ENCODE assay signal across 13 cellular contexts in genomic region chr19:35379545-35379944, GRCh38. TPM values are rescaled to one million over a fixed set of nuclear protein-coding genes. Genes with fewer than 3 reads are reported as not detected.
A peak's percentile ranks its signal among the peaks of the same experiment; 100 is the strongest.
DNase-seq lines count a peak whose midpoint lies in the region; ATAC-seq, FAIRE-seq and TF ChIP-seq lines count a peak whose summit lies in the region.
"Not testable (repeated sequence)": the region's sequence is repeated elsewhere in the genome, so short reads cannot be mapped to it uniquely, and the experiment has no call there.
"Had no signal": no experiment of that assay in that cellular context is flagged by ENCODE, and none has a peak within 500 bp of the region (broad histone marks: within the 10 kb centered on the region; RNA-seq: fewer than 3 reads in every experiment).

No MANE protein-coding gene starts in this region.

- H3K4me2 ChIP-seq in K562 (ENCODE audit: insufficient read depth, low read length), result peak overlapping the region; percentile 68; the same call in 1 of the 2 replicates
- H3K4me2 ChIP-seq in hepatocyte; parathyroid adenoma (ENCODE audit: low read length): not testable (repeated sequence)

- H3K27ac ChIP-seq in CD8-positive, alpha-beta memory T cell (ENCODE audit: low read depth, low read length), result peak overlapping the region; percentile 71
- not testable (repeated sequence) for H3K27ac ChIP-seq in K562 (ENCODE audit: extremely low read depth, low read depth, low read length); esophagus muscularis mucosa (replicated peaks in 1 of 4)
- H3K27ac ChIP-seq in hepatocyte, result peak overlapping the region; percentile 44
- H3K27ac ChIP-seq in parathyroid adenoma, result peak overlapping the region; percentile 55

- peaks cover 9 to 25% of the 10 kb centered on the region in 2 donors for H3K27me3 Mint-ChIP-seq in CD8-positive, alpha-beta memory T cell

- peaks cover 2 to 13% (median 4%) of the 10 kb centered on the region in 3 donors for H3K4me1 Mint-ChIP-seq in CD8-positive, alpha-beta memory T cell

- H4K20me1 ChIP-seq in K562 (replicated peaks; ENCODE audit: control insufficient read depth, insufficient read depth, low read length); hepatocyte (ENCODE audit: insufficient read depth, poor library complexity, severe bottlenecking): not testable (repeated sequence)

- not testable (repeated sequence) for H3K9me2 ChIP-seq in hepatocyte (replicated peaks; ENCODE audit: insufficient read depth)

- H3K27me3 ChIP-seq in CD8-positive, alpha-beta memory T cell (ENCODE audit: insufficient read depth, low read length, poor library complexity, severe bottlenecking); K562 (ENCODE audit: control insufficient read depth in 2 of 2, insufficient read depth in 2 of 2, low read length in 2 of 2); hepatocyte; parathyroid adenoma (ENCODE audit: control insufficient read depth, insufficient read depth, low read length): not testable (repeated sequence)
- peaks cover 0 to 26% (median 0%) of the 10 kb centered on the region in 4 donors for H3K27me3 ChIP-seq in esophagus muscularis mucosa

- CTCF ChIA-PET in CD8-positive, alpha-beta memory T cell (lab: Charles Lee), result not testable (repeated sequence)
- CTCF ChIA-PET in K562 (lab: Yijun Ruan, JAX; ENCODE audit: low intra/inter-chr PET ratio), result interaction anchor here (0.6 kb wide), 1 partner anchor 45 kb away, joined by 4 read pairs; no protein-coding TSS in a partner anchor

- not testable (repeated sequence) for H3K9me3 Mint-ChIP-seq in CD8-positive, alpha-beta memory T cell

- not testable (repeated sequence) for TF ChIP-seq RAD21 in Ishikawa (IDR thresholded peaks at IDR 0.05; ENCODE audit: low read depth); K562 (CRISPR knock-in tag; conservative IDR thresholded peaks at IDR 0.05 in 1 of 2, IDR thresholded peaks at IDR 0.05 in 1 of 2)

- DNase-seq in CD8-positive, alpha-beta memory T cell; K562 (ENCODE audit: extremely low read depth in 1 of 4, low spot score in 3 of 4); hepatocyte (ENCODE audit: low spot score): not testable (repeated sequence)
- peak; percentile 12 for DNase-seq in esophagus muscularis mucosa (ENCODE audit: extremely low spot score)

- 71% methylated on average over 4 of the region's 5 CpGs for WGBS in K562 (ENCODE audit: insufficient coverage, low coverage, missing lambda C conversion rate)
- 94% methylated on average over 5 of the region's 5 CpGs for WGBS in esophagus muscularis mucosa
- 91% methylated on average over 5 of the region's 5 CpGs for WGBS in hepatocyte (ENCODE audit: low lambda C conversion rate, missing lambda C conversion rate)

- in situ Hi-C loops in K562 (cut with MboI), result not testable (repeated sequence)

- H3K9me3 ChIP-seq in CD8-positive, alpha-beta memory T cell (ENCODE audit: low read length); K562 (replicated peaks; ENCODE audit: control insufficient read depth, insufficient read depth, low read depth, low read length); esophagus muscularis mucosa; hepatocyte (ENCODE audit: low read depth); parathyroid adenoma (ENCODE audit: control insufficient read depth, low read length): not testable (repeated sequence)

- not testable (repeated sequence) for H3K79me2 ChIP-seq in K562 (ENCODE audit: control insufficient read depth, insufficient read depth, low read length); hepatocyte; parathyroid adenoma

- H3K9me1 ChIP-seq in K562 (ENCODE audit: control insufficient read depth, insufficient read depth, low read length), result not testable (repeated sequence)

- POLR2A ChIA-PET in CD8-positive, alpha-beta memory T cell (lab: Charles Lee); K562 (lab: Yijun Ruan, JAX): not testable (repeated sequence)

- not testable (repeated sequence) for TF ChIP-seq POLR2A in K562 (conservative IDR thresholded peaks at IDR 0.05); esophagus muscularis mucosa (IDR thresholded peaks at IDR 0.05; ENCODE audit: low read depth)

- H3K36me3 Mint-ChIP-seq in CD8-positive, alpha-beta memory T cell, result not testable (repeated sequence)

- H3K4me3 Mint-ChIP-seq in CD8-positive, alpha-beta memory T cell, result not testable (repeated sequence)

- not testable (repeated sequence) for TF ChIP-seq EP300 in Ishikawa (IDR thresholded peaks at IDR 0.05; ENCODE audit: borderline replicate concordance); K562 (IDR thresholded peaks at IDR 0.05; ENCODE audit: low read length); esophagus muscularis mucosa (IDR thresholded peaks at IDR 0.05)

- FAIRE-seq in K562 (lab: Jason Lieb, UNC), result not testable (repeated sequence)

- not testable (repeated sequence) for TF ChIP-seq CTCF in K562 (IDR thresholded peaks at IDR 0.05 in 2 of 3, conservative IDR thresholded peaks at IDR 0.05 in 1 of 3; ENCODE audit: insufficient read depth in 2 of 3, low read depth in 1 of 3, low read length in 3 of 3); esophagus muscularis mucosa (IDR thresholded peaks at IDR 0.05); hepatocyte (IDR thresholded peaks at IDR 0.05; ENCODE audit: poor library complexity); parathyroid adenoma (IDR thresholded peaks at IDR 0.05)

- not testable (repeated sequence) for BruUV-seq in K562 (replicated peaks; lab: Mats Ljungman, UMichigan)

- not testable (repeated sequence) for H3K36me3 ChIP-seq in CD8-positive, alpha-beta memory T cell (ENCODE audit: insufficient read depth, low read length); K562 (ENCODE audit: control insufficient read depth, insufficient read depth, low read length); esophagus muscularis mucosa; hepatocyte (replicated peaks; ENCODE audit: insufficient read depth, low read depth); parathyroid adenoma (ENCODE audit: control insufficient read depth, insufficient read depth, low read length)

- not testable (repeated sequence) for H3K27ac Mint-ChIP-seq in CD8-positive, alpha-beta memory T cell

- not testable (repeated sequence) for H3K4me3 ChIP-seq in CD8-positive, alpha-beta memory T cell (ENCODE audit: low read length); K562; esophagus muscularis mucosa; hepatocyte; parathyroid adenoma (ENCODE audit: low read depth, low read length)

- H3K9ac ChIP-seq in K562 (ENCODE audit: insufficient read depth in 1 of 2, low read depth in 2 of 2, low read length in 2 of 2); parathyroid adenoma: not testable (repeated sequence)

- ATAC-seq in K562, result not testable (repeated sequence)

- intact Hi-C loops in K562 (cut with micrococcal nuclease); esophagus muscularis mucosa (cut with DNase I): not testable (repeated sequence)

- H2AFZ ChIP-seq in K562 (ENCODE audit: low read depth, low read length); hepatocyte; parathyroid adenoma: not testable (repeated sequence)

- not testable (repeated sequence) for H3K4me1 ChIP-seq in CD8-positive, alpha-beta memory T cell (ENCODE audit: insufficient read depth, low read length); esophagus muscularis mucosa
- peaks cover 23 to 30% of the 10 kb centered on the region in 2 experiments; a peak in 4 of 5 replicates for H3K4me1 ChIP-seq in K562 (replicated peaks in 1 of 2; ENCODE audit: control insufficient read depth in 2 of 2, insufficient read depth in 2 of 2, low read length in 2 of 2)
- H3K4me1 ChIP-seq in hepatocyte (ENCODE audit: insufficient read depth), result peaks cover 14% of the 10 kb centered on the region
- peaks cover 10% of the 10 kb centered on the region for H3K4me1 ChIP-seq in parathyroid adenoma

RNA-seq across cellular contexts. Expression of gene GPR42, which starts 8.7 kb away (rescaled TPM):
- not detected for total RNA-seq in CD8-positive, alpha-beta memory T cell
- polyA plus RNA-seq in CD8-positive, alpha-beta memory T cell, result not detected
- not detected in 2 replicates for total RNA-seq in K562 (2011; cell fraction: chromatin; rRNA removed; ENCODE audit: low replicate concordance)
- total RNA-seq in K562 (2011; cell fraction: nucleolus; rRNA removed), result not detected in 2 replicates
- total RNA-seq in K562 (2011; cell fraction: nucleoplasm; rRNA removed), result not detected in 2 replicates
- total RNA-seq in K562 (2014; rRNA removed), result not detected in 2 replicates
- not detected in 2 replicates for total RNA-seq in K562 (2014; rRNA removed; fragmentation: Illumina TruSeq; extraction: Trizol)
- total RNA-seq in K562 (2015; rRNA removed; fragmentation: Illumina TruSeq; extraction: Trizol), result not detected in 2 replicates
- total RNA-seq in K562 (2021), result not detected in 2 replicates
- not detected in 2 replicates for polyA plus RNA-seq in K562 (2011; rRNA removed)
- not detected in 2 replicates for polyA plus RNA-seq in K562 (2011; cell fraction: cytosol; rRNA removed)
- not detected in 2 replicates for polyA plus RNA-seq in K562 (2011; cell fraction: nucleus; rRNA removed)
- 0.10 TPM in 1 of 2 replicates, not detected in the other for polyA plus RNA-seq in K562 (2012)
- not detected in 2 replicates for polyA plus RNA-seq in K562 (2014; fragmentation: Illumina TruSeq; extraction: Trizol)
- not detected for polyA plus RNA-seq in K562 (2014; fragmentation: Nextera tagmentation; extraction: Ambion mirVana)
- polyA plus RNA-seq in K562 (2014; rRNA removed), result not detected in 2 replicates
- polyA minus RNA-seq in K562 (2011; rRNA and poly(A)+ RNA removed), result not detected in 2 replicates
- not detected in 2 replicates for polyA minus RNA-seq in K562 (2011; cell fraction: cytosol; rRNA and poly(A)+ RNA removed)
- not detected in 2 replicates for polyA minus RNA-seq in K562 (2011; cell fraction: nucleus; rRNA and poly(A)+ RNA removed)
- total RNA-seq in esophagus muscularis mucosa, result under 1 TPM in 1 of 4 donors, not detected in 3; 0.17 TPM
- not detected in 2 replicates for total RNA-seq in hepatocyte
- 0.17 TPM in 1 of 2 replicates, not detected in the other for polyA plus RNA-seq in hepatocyte
- total RNA-seq: A673; CD4-positive, alpha-beta memory T cell; GM23248; H9 had no signal
- polyA plus RNA-seq: BJ; CD4-positive, alpha-beta memory T cell; GM12878; GM23248 had no signal

RNA-seq across cellular contexts. Expression of gene FFAR3, which starts 21.3 kb away (rescaled TPM):
- total RNA-seq in CD8-positive, alpha-beta memory T cell, result not detected
- not detected for polyA plus RNA-seq in CD8-positive, alpha-beta memory T cell
- total RNA-seq in K562 (2011; cell fraction: chromatin; rRNA removed; ENCODE audit: low replicate concordance), result not detected in 2 replicates
- total RNA-seq in K562 (2011; cell fraction: nucleolus; rRNA removed), result not detected in 2 replicates
- not detected in 2 replicates for total RNA-seq in K562 (2011; cell fraction: nucleoplasm; rRNA removed)
- total RNA-seq in K562 (2014; rRNA removed) (not detected in 2 replicates), K562 (2014; rRNA removed; fragmentation: Illumina TruSeq; extraction: Trizol) (not detected in 2 replicates), K562 (2015; rRNA removed; fragmentation: Illumina TruSeq; extraction: Trizol) (not detected in 2 replicates), K562 (2021) (not detected in 2 replicates), esophagus muscularis mucosa (1 to 10 TPM in 1 of 4 donors, under 1 TPM in 1, not detected in 2; 0.17 to 2.3 TPM), hepatocyte (0.80 and 1.6 TPM in 2 replicates)
- polyA plus RNA-seq in K562 (2011; rRNA removed) (not detected in 2 replicates), K562 (2014; fragmentation: Illumina TruSeq; extraction: Trizol) (not detected in 2 replicates), K562 (2014; fragmentation: Nextera tagmentation; extraction: Ambion mirVana) (not detected), K562 (2014; rRNA removed) (not detected in 2 replicates), hepatocyte (2.4 TPM in 1 of 2 replicates, not detected in the other)
- polyA plus RNA-seq in K562 (2011; cell fraction: cytosol; rRNA removed), result not detected in 2 replicates
- not detected in 2 replicates for polyA plus RNA-seq in K562 (2011; cell fraction: nucleus; rRNA removed)
- polyA plus RNA-seq in K562 (2012), result not detected in 2 replicates
- not detected in 2 replicates for polyA minus RNA-seq in K562 (2011; rRNA and poly(A)+ RNA removed)
- polyA minus RNA-seq in K562 (2011; cell fraction: cytosol; rRNA and poly(A)+ RNA removed), result not detected in 2 replicates
- not detected in 2 replicates for polyA minus RNA-seq in K562 (2011; cell fraction: nucleus; rRNA and poly(A)+ RNA removed)
- total RNA-seq: CD4-positive, alpha-beta memory T cell; GM23248; H9 had no signal
- polyA plus RNA-seq: BJ; CD4-positive, alpha-beta memory T cell; GM23248 had no signal

RNA-seq across cellular contexts. Expression of gene FFAR1, which starts 31.8 kb away (rescaled TPM):
- not detected for total RNA-seq in CD8-positive, alpha-beta memory T cell
- polyA plus RNA-seq in CD8-positive, alpha-beta memory T cell, result not detected
- 0.28 TPM in 1 of 2 replicates, not detected in the other for total RNA-seq in K562 (2011; cell fraction: chromatin; rRNA removed; ENCODE audit: low replicate concordance)
- total RNA-seq in K562 (2011; cell fraction: nucleolus; rRNA removed), result 0.13 and 0.17 TPM in 2 replicates
- total RNA-seq in K562 (2011; cell fraction: nucleoplasm; rRNA removed), result not detected in 2 replicates
- not detected in 2 replicates for total RNA-seq in K562 (2014; rRNA removed)
- total RNA-seq in K562 (2014; rRNA removed; fragmentation: Illumina TruSeq; extraction: Trizol), result not detected in 2 replicates
- not detected in 2 replicates for total RNA-seq in K562 (2015; rRNA removed; fragmentation: Illumina TruSeq; extraction: Trizol)
- total RNA-seq in K562 (2021), result not detected in 2 replicates
- polyA plus RNA-seq in K562 (2011; rRNA removed), result not detected in 2 replicates
- not detected in 2 replicates for polyA plus RNA-seq in K562 (2011; cell fraction: cytosol; rRNA removed)
- polyA plus RNA-seq in K562 (2011; cell fraction: nucleus; rRNA removed), result 0.06 TPM in 1 of 2 replicates, not detected in the other
- polyA plus RNA-seq in K562 (2012), result not detected in 2 replicates
- polyA plus RNA-seq in K562 (2014; fragmentation: Illumina TruSeq; extraction: Trizol), result not detected in 2 replicates
- polyA plus RNA-seq in K562 (2014; fragmentation: Nextera tagmentation; extraction: Ambion mirVana), result not detected
- not detected in 2 replicates for polyA plus RNA-seq in K562 (2014; rRNA removed)
- polyA minus RNA-seq in K562 (2011; rRNA and poly(A)+ RNA removed), result not detected in 2 replicates
- not detected in 2 replicates for polyA minus RNA-seq in K562 (2011; cell fraction: cytosol; rRNA and poly(A)+ RNA removed)
- not detected in 2 replicates for polyA minus RNA-seq in K562 (2011; cell fraction: nucleus; rRNA and poly(A)+ RNA removed)
- not detected for total RNA-seq in esophagus muscularis mucosa
- not detected in 2 replicates for total RNA-seq in hepatocyte
- polyA plus RNA-seq in hepatocyte, result not detected in 2 replicates
- total RNA-seq: A673; CD4-positive, alpha-beta memory T cell; GM23248; H4; H9 had no signal
- polyA plus RNA-seq: BJ; CD4-positive, alpha-beta memory T cell; GM23248 had no signal

RNA-seq across cellular contexts. Expression of gene CD22, which starts 50.6 kb away (rescaled TPM):
- under 1 TPM in 1 of 2 experiments, not detected in 1; 0.09 TPM for total RNA-seq in CD8-positive, alpha-beta memory T cell
- not detected for polyA plus RNA-seq in CD8-positive, alpha-beta memory T cell
- 29.7 and 39.0 TPM in 2 replicates for total RNA-seq in K562 (2011; cell fraction: chromatin; rRNA removed; ENCODE audit: low replicate concordance)
- 22.1 and 24.3 TPM in 2 replicates for total RNA-seq in K562 (2011; cell fraction: nucleolus; rRNA removed)
- 23.2 and 26.7 TPM in 2 replicates for total RNA-seq in K562 (2011; cell fraction: nucleoplasm; rRNA removed)
- total RNA-seq in K562 (2014; rRNA removed) (5.0 and 5.3 TPM in 2 replicates), K562 (2014; rRNA removed; fragmentation: Illumina TruSeq; extraction: Trizol) (2.3 and 2.4 TPM in 2 replicates), K562 (2015; rRNA removed; fragmentation: Illumina TruSeq; extraction: Trizol) (1.7 and 2.1 TPM in 2 replicates), K562 (2021) (3.5 and 5.9 TPM in 2 replicates), esophagus muscularis mucosa (10 to 100 TPM in 1 of 4 donors, 1 to 10 TPM in 3; 2.3 to 12.5 (median 3.7) TPM), hepatocyte (1.6 and 3.5 TPM in 2 replicates)
- polyA plus RNA-seq in K562 (2011; rRNA removed) (2.4 and 4.2 TPM in 2 replicates), K562 (2014; fragmentation: Illumina TruSeq; extraction: Trizol) (3.7 and 4.1 TPM in 2 replicates), K562 (2014; fragmentation: Nextera tagmentation; extraction: Ambion mirVana) (under 1 TPM; 0.29 to 0.84 TPM), K562 (2014; rRNA removed) (4.1 and 6.2 TPM in 2 replicates), hepatocyte (1.9 TPM in 1 of 2 replicates, not detected in the other)
- polyA plus RNA-seq in K562 (2011; cell fraction: cytosol; rRNA removed), result 2.3 and 3.4 TPM in 2 replicates
- 5.1 and 17.6 TPM in 2 replicates for polyA plus RNA-seq in K562 (2011; cell fraction: nucleus; rRNA removed)
- polyA plus RNA-seq in K562 (2012), result 3.0 and 4.6 TPM in 2 replicates
- 1.4 and 6.6 TPM in 2 replicates for polyA minus RNA-seq in K562 (2011; rRNA and poly(A)+ RNA removed)
- polyA minus RNA-seq in K562 (2011; cell fraction: cytosol; rRNA and poly(A)+ RNA removed), result 3.2 TPM in 1 of 2 replicates, not detected in the other
- 1.6 and 3.8 TPM in 2 replicates for polyA minus RNA-seq in K562 (2011; cell fraction: nucleus; rRNA and poly(A)+ RNA removed)
- total RNA-seq: A673, GM23248, H9 had no signal
- polyA plus RNA-seq: BJ had no signal
